In genomic region chr14:95370076-95370475, GRCh38 we compare ENCODE assay signal across 1 cellular context.
TF ChIP-seq lines count a peak whose summit lies in the region.

No MANE protein-coding gene starts in this region.

TF ChIP-seq in GM23338, 12 proteins besides CTCF, POLR2A, EP300 and RAD21 (continued from another document):
- TF ChIP-seq ZNF462 (CRISPR knock-in tag; IDR thresholded peaks at IDR 0.05): 0 out of 2 replicates have a peak, but pooled peaks have one; percentile 27
